ENCODE assay signal across 2 cellular contexts in genomic region chr19:29831686-29832085, GRCh38.
TF ChIP-seq lines count a peak whose summit lies in the region.

No MANE protein-coding gene starts in this region.

TF ChIP-seq in H1, 55 proteins besides CTCF, POLR2A, EP300 and RAD21:
- TF ChIP-seq E2F6 (IDR thresholded peaks at IDR 0.05) (no peak), EZH2 (IDR thresholded peaks at IDR 0.05; ENCODE audit: low read depth, low read length, severe bottlenecking) (no peak), TAF7 (optimal IDR thresholded peaks at IDR 0.05; ENCODE audit: borderline replicate concordance, low read depth, low read length) (no peak), TAF1 (IDR thresholded peaks at IDR 0.05; ENCODE audit: low read depth, low read length) (no peak), CHD2 (IDR thresholded peaks at IDR 0.05; ENCODE audit: low read length) (no peak), ASH2L (IDR thresholded peaks at IDR 0.05; ENCODE audit: low read length) (no peak), HDAC6 (IDR thresholded peaks at IDR 0.05; ENCODE audit: low read depth, low read length) (no peak), KDM1A (IDR thresholded peaks at IDR 0.05; ENCODE audit: borderline replicate concordance, low read length) (no peak), KDM5A (IDR thresholded peaks at IDR 0.05; ENCODE audit: low read length) (no peak)

TF ChIP-seq in SK-N-SH, 30 proteins besides CTCF, POLR2A, EP300 and RAD21:
- TF ChIP-seq SIN3A (IDR thresholded peaks at IDR 0.05; ENCODE audit: borderline replicate concordance, low read depth, low read length), result no peak
- TF ChIP-seq FOXM1 (IDR thresholded peaks at IDR 0.05; ENCODE audit: low read depth), result no peak
- TF ChIP-seq, protein P1, sequence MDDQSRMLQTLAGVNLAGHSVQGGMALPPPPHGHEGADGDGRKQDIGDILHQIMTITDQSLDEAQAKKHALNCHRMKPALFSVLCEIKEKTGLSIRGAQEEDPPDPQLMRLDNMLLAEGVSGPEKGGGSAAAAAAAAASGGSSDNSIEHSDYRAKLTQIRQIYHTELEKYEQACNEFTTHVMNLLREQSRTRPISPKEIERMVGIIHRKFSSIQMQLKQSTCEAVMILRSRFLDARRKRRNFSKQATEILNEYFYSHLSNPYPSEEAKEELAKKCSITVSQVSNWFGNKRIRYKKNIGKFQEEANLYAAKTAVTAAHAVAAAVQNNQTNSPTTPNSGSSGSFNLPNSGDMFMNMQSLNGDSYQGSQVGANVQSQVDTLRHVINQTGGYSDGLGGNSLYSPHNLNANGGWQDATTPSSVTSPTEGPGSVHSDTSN (IDR thresholded peaks at IDR 0.05), result no peak
- TF ChIP-seq TCF12 (IDR thresholded peaks at IDR 0.05), result no peak
- TF ChIP-seq MXI1 (IDR thresholded peaks at IDR 0.05; ENCODE audit: low read depth, low read length), result no peak
- TF ChIP-seq YY1 (IDR thresholded peaks at IDR 0.05; ENCODE audit: low read depth), result no peak
- no peak for TF ChIP-seq ELF1 (IDR thresholded peaks at IDR 0.05)
- no peak for TF ChIP-seq NFIC (IDR thresholded peaks at IDR 0.05; ENCODE audit: borderline replicate concordance)
- TF ChIP-seq RCOR1 (IDR thresholded peaks at IDR 0.05; ENCODE audit: low read length), result no peak
- no peak for TF ChIP-seq GABPA (IDR thresholded peaks at IDR 0.05; ENCODE audit: low read depth)
- no peak for TF ChIP-seq MAX (IDR thresholded peaks at IDR 0.05; ENCODE audit: low read depth)
- TF ChIP-seq GATA2 (CRISPR knock-in tag; IDR thresholded peaks at IDR 0.05), result no peak
- no peak for TF ChIP-seq POLR2AphosphoS5 (IDR thresholded peaks at IDR 0.05; ENCODE audit: low read depth, low read length)
- no peak for TF ChIP-seq USF1 (IDR thresholded peaks at IDR 0.05; ENCODE audit: borderline replicate concordance, low read depth)
- TF ChIP-seq RXRA (IDR thresholded peaks at IDR 0.05; ENCODE audit: borderline replicate concordance, low read depth), result no peak
- TF ChIP-seq, protein P2, sequence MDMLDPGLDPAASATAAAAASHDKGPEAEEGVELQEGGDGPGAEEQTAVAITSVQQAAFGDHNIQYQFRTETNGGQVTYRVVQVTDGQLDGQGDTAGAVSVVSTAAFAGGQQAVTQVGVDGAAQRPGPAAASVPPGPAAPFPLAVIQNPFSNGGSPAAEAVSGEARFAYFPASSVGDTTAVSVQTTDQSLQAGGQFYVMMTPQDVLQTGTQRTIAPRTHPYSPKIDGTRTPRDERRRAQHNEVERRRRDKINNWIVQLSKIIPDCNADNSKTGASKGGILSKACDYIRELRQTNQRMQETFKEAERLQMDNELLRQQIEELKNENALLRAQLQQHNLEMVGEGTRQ (IDR thresholded peaks at IDR 0.05; ENCODE audit: borderline replicate concordance, low read depth, low read length), result no peak
- TF ChIP-seq REST (IDR thresholded peaks at IDR 0.05; ENCODE audit: low read depth, low read length), result no peak
- TF ChIP-seq IRF3 (IDR thresholded peaks at IDR 0.05; ENCODE audit: low read depth, low read length), result no peak
- no peak for TF ChIP-seq CHD2 (IDR thresholded peaks at IDR 0.05; ENCODE audit: low read length, partially characterized antibody)
